17 cellular contexts compared by ENCODE assay signal in the genomic region with DNA sequence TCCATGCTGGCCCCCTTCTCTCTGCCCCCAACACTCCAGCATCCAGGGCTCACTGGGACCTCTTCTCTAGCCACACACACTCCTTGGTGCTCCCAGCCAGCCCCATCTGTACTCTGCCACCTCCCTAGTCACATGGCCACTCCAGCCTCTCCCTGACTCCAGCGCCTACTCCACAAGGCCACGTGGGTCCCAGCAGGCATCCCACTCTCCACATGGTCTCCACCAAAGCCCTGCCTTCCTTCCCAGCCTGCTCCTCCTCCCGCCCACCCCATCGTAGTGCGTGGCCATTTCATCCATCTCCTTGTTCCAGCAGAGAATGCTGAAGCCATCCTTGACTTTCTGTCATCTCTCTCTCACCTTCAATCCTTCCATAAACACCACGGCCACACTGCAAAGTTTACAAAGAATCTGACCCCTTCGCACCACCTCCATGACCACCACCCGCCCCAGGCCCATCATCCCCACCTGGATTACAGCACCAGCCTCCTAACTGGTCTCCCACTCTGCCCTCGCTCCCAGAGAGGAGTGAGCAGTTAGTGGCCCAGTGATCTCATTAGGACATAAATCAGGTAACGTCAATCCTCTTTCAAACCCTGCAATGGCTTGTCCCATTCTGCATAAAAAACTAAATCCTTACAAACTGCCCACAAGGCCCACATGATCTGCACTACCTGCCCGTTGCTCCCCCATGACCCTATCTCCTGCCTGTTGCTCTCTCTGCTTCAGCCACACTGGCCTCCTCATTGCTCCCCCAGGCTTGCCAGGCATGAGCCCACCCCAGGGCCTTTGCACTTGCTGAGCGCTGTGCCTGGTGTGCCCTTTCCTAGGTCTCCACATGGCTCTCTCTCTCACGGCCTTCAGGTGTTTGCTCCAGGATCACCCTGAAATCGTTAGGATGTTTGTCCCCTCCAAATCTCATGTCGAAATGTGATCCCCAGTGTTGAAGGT.
"Had no signal": no experiment of that assay in that cellular context is flagged by ENCODE, and none has a peak within 500 bp of the region (broad histone marks: within the 10 kb centered on the region; RNA-seq: fewer than 3 reads in every experiment).

No MANE protein-coding gene starts in this region.

- H3K9me3 ChIP-seq: spleen, upper lobe of right lung had no signal

- H3K4me3 ChIP-seq: hepatocyte, spleen, upper lobe of right lung had no signal

- H3K79me2 ChIP-seq: hepatocyte, parathyroid adenoma had no signal

- H3K9ac ChIP-seq: parathyroid adenoma had no signal

- DNase-seq: activated CD4-positive, alpha-beta T cell treated with anti-CD3 and anti-CD28 coated beads, Interleukin-2, amount 50 U/mL, for 1 hour; activated effector memory CD4-positive, alpha-beta T cell treated with anti-CD3 and anti-CD28 coated beads, Interleukin-2, amount 50 U/mL, for 16 hours; activated naive CD4-positive, alpha-beta T cell treated with anti-CD3 and anti-CD28 coated beads, Interleukin-2, amount 50 U/mL, for 16 hours; activated T-cell treated with anti-CD3 and anti-CD28 coated beads, Interleukin-2, amount 50 U/mL, for 72 hours; aorta; brain microvascular endothelial cell; effector CD8-positive, alpha-beta T cell; natural killer cell; spleen; stimulated activated CD4-positive, alpha-beta T cell treated with anti-CD3 and anti-CD28 coated beads, Interleukin-4, amount 100 ng/mL, for 4 hours; stimulated activated naive CD4-positive, alpha-beta T cell; upper lobe of right lung had no signal

- H2AFZ ChIP-seq: hepatocyte, parathyroid adenoma had no signal

- H3K36me3 ChIP-seq: brain microvascular endothelial cell, spleen, upper lobe of right lung had no signal

- H3K9me3 Mint-ChIP-seq: activated T-cell treated with anti-CD3 and anti-CD28 coated beads, Interleukin-2, amount 50 U/mL, for 72 hours; central memory CD8-positive, alpha-beta T cell; natural killer cell had no signal

- ATAC-seq: activated CD4-positive, CD25-positive, alpha-beta regulatory T cell treated with anti-CD3 and anti-CD28 coated beads, Interleukin-2, amount 50 U/mL, for 24 hours; activated T-cell treated with anti-CD3 and anti-CD28 coated beads, Interleukin-2, amount 50 U/mL, for 72 hours; natural killer cell; upper lobe of right lung had no signal

- H3K4me1 ChIP-seq: parathyroid adenoma, upper lobe of right lung had no signal

- H3K27ac ChIP-seq: brain microvascular endothelial cell, hepatocyte, parathyroid adenoma, spleen, upper lobe of right lung had no signal

- H3K36me3 Mint-ChIP-seq: natural killer cell had no signal

- H3K4me3 Mint-ChIP-seq: activated T-cell treated with anti-CD3 and anti-CD28 coated beads, Interleukin-2, amount 50 U/mL, for 72 hours; central memory CD8-positive, alpha-beta T cell; dendritic cell treated with granulocyte-macrophage colony-stimulating factor and Interleukin-4, amounts not matched to agents 40 ng/mL and 50 ng/mL, for 4 days; natural killer cell had no signal

- H3K4me2 ChIP-seq: hepatocyte had no signal

- H3K27me3 ChIP-seq: upper lobe of right lung had no signal

- H3K27ac Mint-ChIP-seq: activated T-cell treated with anti-CD3 and anti-CD28 coated beads, Interleukin-2, amount 50 U/mL, for 72 hours; dendritic cell treated with granulocyte-macrophage colony-stimulating factor and Interleukin-4, amounts not matched to agents 40 ng/mL and 50 ng/mL, for 4 days; natural killer cell had no signal
